17 cellular contexts compared by ENCODE assay signal in the genomic region with DNA sequence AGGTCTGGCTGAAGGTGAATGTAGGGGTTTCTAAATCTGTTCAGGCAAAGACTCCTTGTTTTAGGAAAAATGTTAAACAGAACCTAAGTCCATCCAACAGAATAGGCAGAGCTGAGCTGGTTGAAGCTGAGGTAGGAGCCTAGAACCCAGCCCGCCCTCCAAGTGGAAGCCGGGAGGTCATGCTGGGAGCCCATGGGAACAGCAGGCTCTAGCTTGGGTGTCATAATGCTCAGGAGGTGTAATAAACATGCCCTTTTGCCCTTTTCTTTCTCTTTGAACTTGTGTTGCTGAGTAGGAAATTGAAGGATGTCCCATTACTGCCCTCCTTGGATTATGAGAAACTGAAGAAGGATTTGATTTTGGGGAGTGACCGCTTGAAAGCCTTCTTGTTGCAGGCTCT.
"Had no signal": no experiment of that assay in that cellular context is flagged by ENCODE, and none has a peak within 500 bp of the region (broad histone marks: within the 10 kb centered on the region; RNA-seq: fewer than 3 reads in every experiment).

No MANE protein-coding gene starts in this region.

- H3K9ac ChIP-seq: parathyroid adenoma had no signal

- H3K9me3 ChIP-seq: esophagus squamous epithelium, gastroesophageal sphincter, psoas muscle, testis, tibial nerve had no signal

- FAIRE-seq: kidney had no signal

- H3K79me2 ChIP-seq: parathyroid adenoma had no signal

- DNase-seq: esophagus squamous epithelium; foreskin fibroblast; glutamatergic neuron; kidney; mammary epithelial cell; occipital lobe; psoas muscle; retina; stimulated activated CD4-positive, alpha-beta T cell treated with anti-CD3 and anti-CD28 coated beads, Interleukin-2, amount 100 ng/mL, for 24 hours; stimulated activated CD4-positive, alpha-beta T cell treated with anti-CD3 and anti-CD28 coated beads, Interleukin-4, amount 100 ng/mL, for 4 hours; stimulated activated naive B cell treated with anti-CD40 and anti-IgM and Interleukin-4, amounts not matched to agents 10 μg/mL and 1 μg/mL and 100 μg/mL, for 72 hours; stimulated activated naive CD8-positive, alpha-beta T cell treated with anti-CD3 and anti-CD28 coated beads, Interleukin-15, amount 100 ng/mL, for 72 hours; testis had no signal

- H2AFZ ChIP-seq: parathyroid adenoma had no signal

- H3K4me3 ChIP-seq: esophagus squamous epithelium, gastroesophageal sphincter, psoas muscle, testis, tibial nerve had no signal

- ATAC-seq: gastroesophageal sphincter; psoas muscle; sciatic nerve; stimulated activated naive B cell treated with anti-CD40 and anti-IgM and Interleukin-4, amounts not matched to agents 10 μg/mL and 1 μg/mL and 100 μg/mL, for 72 hours had no signal

- H3K4me1 ChIP-seq: esophagus squamous epithelium, gastroesophageal sphincter, parathyroid adenoma, psoas muscle, testis had no signal

- H3K27me3 ChIP-seq: esophagus squamous epithelium, gastroesophageal sphincter, testis, tibial nerve had no signal

- H3K27ac ChIP-seq: esophagus squamous epithelium, gastroesophageal sphincter, parathyroid adenoma, psoas muscle, testis, tibial nerve had no signal
